26 cellular contexts compared by ENCODE assay signal in the genomic region with DNA sequence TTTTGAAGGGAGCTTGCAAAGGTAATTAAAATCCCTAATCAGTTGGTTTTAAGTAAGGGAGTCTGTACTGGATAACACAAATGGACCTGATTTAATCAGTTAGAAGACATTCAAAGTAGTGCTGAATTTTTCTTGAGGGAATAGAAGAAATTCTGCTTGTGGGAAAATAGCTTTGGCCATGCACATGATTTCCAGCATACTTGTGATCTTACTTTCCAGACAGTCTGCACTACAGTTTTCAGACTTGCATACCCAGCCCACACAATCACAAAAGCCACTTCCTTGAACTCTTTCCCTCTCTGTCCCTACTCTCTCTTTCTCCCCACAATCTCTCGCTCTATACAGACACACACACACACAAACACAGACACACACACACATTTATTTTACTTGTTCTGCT.
DNase-seq lines count a peak whose midpoint lies in the region; ATAC-seq, FAIRE-seq and TF ChIP-seq lines count a peak whose summit lies in the region.
"Had no signal": no experiment of that assay in that cellular context is flagged by ENCODE, and none has a peak within 500 bp of the region (broad histone marks: within the 10 kb centered on the region; RNA-seq: fewer than 3 reads in every experiment).

No MANE protein-coding gene starts in this region.

- H3K36me3 Mint-ChIP-seq in activated T-cell treated with anti-CD3 and anti-CD28 coated beads, Interleukin-2, amount 50 U/mL, for 72 hours (ENCODE audit: insufficient read depth in 2 of 2), result no peaks in the 10 kb centered on the region
- H3K36me3 Mint-ChIP-seq in naive thymus-derived CD4-positive, alpha-beta T cell, result no peaks in the 10 kb centered on the region
- H3K36me3 Mint-ChIP-seq: activated naive CD8-positive, alpha-beta T cell treated with anti-CD3 and anti-CD28 coated beads, Interleukin-2, amount 10 ng/mL, durations not matched to agents 7 days and 5 days; CD4-positive, alpha-beta memory T cell had no signal

- no peaks in the 10 kb centered on the region for H3K4me1 Mint-ChIP-seq in activated T-cell treated with anti-CD3 and anti-CD28 coated beads, Interleukin-2, amount 50 U/mL, for 72 hours (ENCODE audit: low read depth)
- no peaks in the 10 kb centered on the region for H3K4me1 Mint-ChIP-seq in naive thymus-derived CD4-positive, alpha-beta T cell
- H3K4me1 Mint-ChIP-seq: activated naive CD8-positive, alpha-beta T cell treated with anti-CD3 and anti-CD28 coated beads, Interleukin-2, amount 10 ng/mL, durations not matched to agents 7 days and 5 days; CD4-positive, alpha-beta memory T cell; stimulated activated naive CD8-positive, alpha-beta T cell treated with anti-CD3 and anti-CD28 coated beads, Interleukin-15, amount 100 ng/mL, for 72 hours had no signal

- 80 to 83% methylated on average over 1 of the region's 1 CpG for WGBS in mesodermal cell (ENCODE audit: insufficient coverage in 2 of 2), 2 experiments

- POLR2A ChIA-PET in AG04450 (lab: Yijun Ruan, JAX) (no interaction called here), endothelial cell of umbilical vein (lab: Charles Lee) (no interaction called here)
- POLR2A ChIA-PET in naive thymus-derived CD4-positive, alpha-beta T cell (lab: Charles Lee), result no interaction called here

- CTCF ChIA-PET in AG04450 (lab: Charles Lee), result no interaction called here
- CTCF ChIA-PET in endothelial cell of umbilical vein (lab: Charles Lee), result no interaction called here
- CTCF ChIA-PET in naive thymus-derived CD4-positive, alpha-beta T cell (lab: Charles Lee), result interaction anchor here (0.6 kb wide), 1 partner anchor 9 kb away, joined by 3 read pairs; no protein-coding TSS in a partner anchor

- no peak overlapping the region for H3K9ac ChIP-seq in endothelial cell of umbilical vein (replicated peaks; ENCODE audit: extremely low read depth, insufficient read depth, low read length)

- no peaks in the 10 kb centered on the region for H3K9me3 ChIP-seq in AG04450 (ENCODE audit: control insufficient read depth, insufficient read depth, low read length)
- H3K9me3 ChIP-seq in endothelial cell of umbilical vein (replicated peaks; ENCODE audit: control insufficient read depth, insufficient read depth, low read length), result no peaks in the 10 kb centered on the region
- H3K9me3 ChIP-seq in mesodermal cell (ENCODE audit: control insufficient read depth, low read length), result no peaks in the 10 kb centered on the region
- no peaks in the 10 kb centered on the region for H3K9me3 ChIP-seq in gastrocnemius medialis
- H3K9me3 ChIP-seq in naive thymus-derived CD4-positive, alpha-beta T cell (ENCODE audit: control insufficient read depth in 2 of 3, low read length in 3 of 3), result no peaks in the 10 kb centered on the region
- H3K9me3 ChIP-seq: esophagus squamous epithelium, sigmoid colon, upper lobe of left lung had no signal

- TF ChIP-seq CTCF in AG04450 (IDR thresholded peaks at IDR 0.05; ENCODE audit: low read depth, low read length) (no peak), endothelial cell of umbilical vein (IDR thresholded peaks at IDR 0.05; ENCODE audit: extremely low read depth in 1 of 2, insufficient read depth in 1 of 2, low read depth in 1 of 2, low read length in 2 of 2) (no peak), gastrocnemius medialis (IDR thresholded peaks at IDR 0.05 in 4 of 5, conservative IDR thresholded peaks at IDR 0.05 in 1 of 5) (no peak)

- intact Hi-C loops in endothelial cell of umbilical vein (cut with micrococcal nuclease) (no loop called here), gastrocnemius medialis (cut with DNase I; ENCODE audit: low total_unique reads) (no loop called here)
- intact Hi-C loops in naive thymus-derived CD4-positive, alpha-beta T cell (cut with micrococcal nuclease), result no loop called here

- no peak for TF ChIP-seq POLR2A in endothelial cell of umbilical vein (IDR thresholded peaks at IDR 0.05; ENCODE audit: low read depth, low read length)
- TF ChIP-seq POLR2A in gastrocnemius medialis (IDR thresholded peaks at IDR 0.05), result no peak

- H2AFZ ChIP-seq in endothelial cell of umbilical vein (ENCODE audit: low read depth, low read length), result peak overlapping the region; percentile 57
- H2AFZ ChIP-seq: hepatocyte had no signal

- no peak for ATAC-seq in activated T-cell treated with anti-CD3 and anti-CD28 coated beads, Interleukin-2, amount 50 U/mL, for 72 hours (replicated peaks in 1 of 2)
- ATAC-seq in gastrocnemius medialis, result no peak
- ATAC-seq in naive thymus-derived CD4-positive, alpha-beta T cell, result no peak
- ATAC-seq: activated CD8-positive, alpha-beta T cell treated with anti-CD3 and anti-CD28 coated beads, Interleukin-2, amount 10 ng/mL, durations not matched to agents 7 days and 5 days; stimulated activated naive CD8-positive, alpha-beta T cell treated with anti-CD3 and anti-CD28 coated beads, Interleukin-15, amount 100 ng/mL, for 72 hours had no signal

- in situ Hi-C loops in gastrocnemius medialis (cut with MboI; ENCODE audit: low sequenced_read_pairs in 4 of 4), result no loop called here

- H3K27ac Mint-ChIP-seq in activated T-cell treated with anti-CD3 and anti-CD28 coated beads, Interleukin-2, amount 50 U/mL, for 72 hours, result no peak overlapping the region
- no peak overlapping the region for H3K27ac Mint-ChIP-seq in naive thymus-derived CD4-positive, alpha-beta T cell
- H3K27ac Mint-ChIP-seq: activated CD8-positive, alpha-beta T cell treated with anti-CD3 and anti-CD28 coated beads, Interleukin-2, amount 10 ng/mL, durations not matched to agents 7 days and 5 days; activated naive CD8-positive, alpha-beta T cell treated with anti-CD3 and anti-CD28 coated beads, Interleukin-2, amount 10 ng/mL, durations not matched to agents 7 days and 5 days; activated T-helper 1 cell treated with anti-CD3 and anti-CD28 coated beads, Interleukin-12 subunit alpha, Interleukin-12 subunit beta, Interleukin-2, Interleukin-4 antibody, amounts not matched to agents 30 ng/mL and 10 ng/mL and 1 ng/mL, durations not matched to agents 14 hours and 24 hours and 36 hours; CD4-positive, alpha-beta memory T cell had no signal

- no peak for FAIRE-seq in endothelial cell of umbilical vein (lab: Jason Lieb, UNC)
- FAIRE-seq: GM18507 had no signal

- H3K27ac ChIP-seq in AG04450 (ENCODE audit: low read depth, low read length) (no peak overlapping the region), endothelial cell of umbilical vein (ENCODE audit: insufficient read depth, low read depth, low read length) (no peak overlapping the region), mesodermal cell (ENCODE audit: low read depth, low read length, severe bottlenecking) (peak overlapping the region; percentile 24), gastrocnemius medialis (no peak overlapping the region)
- no peak overlapping the region for H3K27ac ChIP-seq in naive thymus-derived CD4-positive, alpha-beta T cell (ENCODE audit: low read depth, low read length)
- H3K27ac ChIP-seq: esophagus squamous epithelium, hepatocyte, sigmoid colon, upper lobe of left lung, WERI-Rb-1 had no signal

- no peaks in the 10 kb centered on the region for H3K27me3 ChIP-seq in AG04450 (ENCODE audit: control insufficient read depth, insufficient read depth, low read length)
- no peaks in the 10 kb centered on the region for H3K27me3 ChIP-seq in endothelial cell of umbilical vein (ENCODE audit: control insufficient read depth in 2 of 2, insufficient read depth in 2 of 2, low read length in 2 of 2)
- no peaks in the 10 kb centered on the region for H3K27me3 ChIP-seq in gastrocnemius medialis
- H3K27me3 ChIP-seq in naive thymus-derived CD4-positive, alpha-beta T cell (ENCODE audit: control insufficient read depth in 2 of 2, insufficient read depth in 2 of 2, low read length in 2 of 2), result no peaks in the 10 kb centered on the region
- H3K27me3 ChIP-seq: esophagus squamous epithelium, hepatocyte, sigmoid colon, upper lobe of left lung had no signal

- peaks cover 6% of the 10 kb centered on the region for H3K4me1 ChIP-seq in endothelial cell of umbilical vein (ENCODE audit: control insufficient read depth, extremely low read depth, insufficient read depth, low read length)
- no peaks in the 10 kb centered on the region for H3K4me1 ChIP-seq in mesodermal cell (ENCODE audit: control insufficient read depth, insufficient read depth, low read length, poor library complexity, severe bottlenecking)
- H3K4me1 ChIP-seq in gastrocnemius medialis, result no peaks in the 10 kb centered on the region
- no peaks in the 10 kb centered on the region for H3K4me1 ChIP-seq in naive thymus-derived CD4-positive, alpha-beta T cell (ENCODE audit: control insufficient read depth in 2 of 2, insufficient read depth in 2 of 2, low read length in 2 of 2)
- H3K4me1 ChIP-seq: esophagus squamous epithelium, sigmoid colon, upper lobe of left lung had no signal

- H4K20me1 ChIP-seq in endothelial cell of umbilical vein (replicated peaks; ENCODE audit: control insufficient read depth, extremely low read depth, insufficient read depth, low read length), result no peaks in the 10 kb centered on the region

- H3K4me3 ChIP-seq in AG04450 (ENCODE audit: low read depth, low read length) (no peak overlapping the region), endothelial cell of umbilical vein (replicated peaks in 1 of 3; ENCODE audit: insufficient read depth in 1 of 3, low read depth in 1 of 3, low read length in 3 of 3) (no peak overlapping the region), mesodermal cell (ENCODE audit: extremely low read depth, insufficient read depth, low read length, poor library complexity, severe bottlenecking) (no peak overlapping the region), gastrocnemius medialis (no peak overlapping the region)
- no peak overlapping the region for H3K4me3 ChIP-seq in naive thymus-derived CD4-positive, alpha-beta T cell (ENCODE audit: low read length)
- H3K4me3 ChIP-seq: esophagus squamous epithelium, hepatocyte, sigmoid colon, upper lobe of left lung had no signal

- dilution Hi-C loops in endothelial cell of umbilical vein (cut with MboI; ENCODE audit: extremely low pct_ligation_motif_present, low sequenced_read_pairs), result no loop called here

- H3K9me1 ChIP-seq in endothelial cell of umbilical vein (replicated peaks; ENCODE audit: control insufficient read depth, extremely low read depth, insufficient read depth, low read length), result no peaks in the 10 kb centered on the region

- no peak overlapping the region for H3K4me3 Mint-ChIP-seq in activated T-cell treated with anti-CD3 and anti-CD28 coated beads, Interleukin-2, amount 50 U/mL, for 72 hours
- H3K4me3 Mint-ChIP-seq in naive thymus-derived CD4-positive, alpha-beta T cell, result no peak overlapping the region
- H3K4me3 Mint-ChIP-seq: activated CD8-positive, alpha-beta T cell treated with anti-CD3 and anti-CD28 coated beads, Interleukin-2, amount 10 ng/mL, durations not matched to agents 7 days and 5 days; activated naive CD8-positive, alpha-beta T cell treated with anti-CD3 and anti-CD28 coated beads, Interleukin-2, amount 10 ng/mL, durations not matched to agents 7 days and 5 days; activated T-helper 1 cell treated with anti-CD3 and anti-CD28 coated beads, Interleukin-12 subunit alpha, Interleukin-12 subunit beta, Interleukin-2, Interleukin-4 antibody, amounts not matched to agents 30 ng/mL and 10 ng/mL and 1 ng/mL, durations not matched to agents 14 hours and 24 hours and 36 hours; CD4-positive, alpha-beta memory T cell; stimulated activated naive CD8-positive, alpha-beta T cell treated with anti-CD3 and anti-CD28 coated beads, Interleukin-15, amount 100 ng/mL, for 72 hours had no signal

- H3K4me2 ChIP-seq in endothelial cell of umbilical vein (ENCODE audit: insufficient read depth, low read length), result no peak overlapping the region
- H3K4me2 ChIP-seq: hepatocyte had no signal

- H3K79me2 ChIP-seq in endothelial cell of umbilical vein (ENCODE audit: control insufficient read depth, insufficient read depth, low read length), result no peaks in the 10 kb centered on the region
- H3K79me2 ChIP-seq: hepatocyte had no signal

- H3K9me3 Mint-ChIP-seq in activated T-cell treated with anti-CD3 and anti-CD28 coated beads, Interleukin-2, amount 50 U/mL, for 72 hours, result peaks cover 0 to 2% of the 10 kb centered on the region in 2 donors
- peaks cover 0 to 2% (median 0%) of the 10 kb centered on the region in 11 donors for H3K9me3 Mint-ChIP-seq in naive thymus-derived CD4-positive, alpha-beta T cell
- H3K9me3 Mint-ChIP-seq: activated naive CD8-positive, alpha-beta T cell treated with anti-CD3 and anti-CD28 coated beads, Interleukin-2, amount 10 ng/mL, durations not matched to agents 7 days and 5 days; activated T-helper 1 cell treated with anti-CD3 and anti-CD28 coated beads, Interleukin-12 subunit alpha, Interleukin-12 subunit beta, Interleukin-2, Interleukin-4 antibody, amounts not matched to agents 30 ng/mL and 10 ng/mL and 1 ng/mL, durations not matched to agents 14 hours and 24 hours and 36 hours; stimulated activated naive CD8-positive, alpha-beta T cell treated with anti-CD3 and anti-CD28 coated beads, Interleukin-15, amount 100 ng/mL, for 72 hours had no signal

- no TSS peak for BruUV-seq in endothelial cell of umbilical vein (replicated peaks; lab: Mats Ljungman, UMichigan)

- no peaks in the 10 kb centered on the region for H3K27me3 Mint-ChIP-seq in activated T-cell treated with anti-CD3 and anti-CD28 coated beads, Interleukin-2, amount 50 U/mL, for 72 hours (ENCODE audit: low read depth)
- H3K27me3 Mint-ChIP-seq in naive thymus-derived CD4-positive, alpha-beta T cell, result no peaks in the 10 kb centered on the region
- H3K27me3 Mint-ChIP-seq: activated naive CD8-positive, alpha-beta T cell treated with anti-CD3 and anti-CD28 coated beads, Interleukin-2, amount 10 ng/mL, durations not matched to agents 7 days and 5 days; CD4-positive, alpha-beta memory T cell; stimulated activated naive CD8-positive, alpha-beta T cell treated with anti-CD3 and anti-CD28 coated beads, Interleukin-15, amount 100 ng/mL, for 72 hours had no signal

- H3K36me3 ChIP-seq in endothelial cell of umbilical vein (ENCODE audit: control insufficient read depth in 2 of 2, extremely low read depth in 1 of 2, insufficient read depth in 2 of 2, low read length in 2 of 2) (no peaks in the 10 kb centered on the region), mesodermal cell (ENCODE audit: control insufficient read depth, insufficient read depth, low read length) (no peaks in the 10 kb centered on the region), gastrocnemius medialis (no peaks in the 10 kb centered on the region)
- H3K36me3 ChIP-seq in naive thymus-derived CD4-positive, alpha-beta T cell (ENCODE audit: control insufficient read depth in 2 of 3, insufficient read depth in 3 of 3, low read length in 3 of 3), result no peaks in the 10 kb centered on the region
- H3K36me3 ChIP-seq: esophagus squamous epithelium, sigmoid colon, upper lobe of left lung, WERI-Rb-1 had no signal

- DNase-seq in AG04450 (ENCODE audit: low read depth, low spot score) (peak; percentile 33), NCI-H1417 treated with DMSO at 0.1 percent for 48 hours (lab: John Stamatoyannopoulos, UW) (peak; percentile 11), endothelial cell of umbilical vein (ENCODE audit: low read depth, low spot score) (no peak), gastrocnemius medialis (no peak), HuH-7.5 (ENCODE audit: low spot score) (no peak)
- no peak for DNase-seq in activated T-cell treated with anti-CD3 and anti-CD28 coated beads, Interleukin-2, amount 50 U/mL, for 72 hours
- DNase-seq in naive thymus-derived CD4-positive, alpha-beta T cell, result no peak
- DNase-seq: activated CD8-positive, alpha-beta T cell treated with anti-CD3 and anti-CD28 coated beads, Interleukin-2, amount 10 ng/mL, durations not matched to agents 7 days and 5 days; activated naive CD8-positive, alpha-beta T cell treated with anti-CD3 and anti-CD28 coated beads, Interleukin-2, amount 10 ng/mL, durations not matched to agents 7 days and 5 days; caudate nucleus; CD4-positive, alpha-beta memory T cell; DMS53; esophagus squamous epithelium; kidney; NCI-H1930; NCI-H524 treated with DMSO at 0.1 percent for 48 hours; nucleus accumbens; Right ventricle myocardium superior; sigmoid colon; stimulated activated naive CD8-positive, alpha-beta T cell treated with anti-CD3 and anti-CD28 coated beads, Interleukin-15, amount 100 ng/mL, for 72 hours; upper lobe of left lung; WERI-Rb-1 had no signal

Comparison
In these comparisons a context has a peak if more than half of its experiments do, and no peak if none do; other contexts are left out.
1. DNase-seq: peak in AG04450 (single experiment) and NCI-H1417 treated with DMSO at 0.1 percent for 48 hours (single experiment); none in endothelial cell of umbilical vein (single experiment), activated T-cell treated with anti-CD3 and anti-CD28 coated beads, Interleukin-2, amount 50 U/mL, for 72 hours (0 of 2), gastrocnemius medialis (0 of 2), HuH-7.5 (single experiment) and naive thymus-derived CD4-positive, alpha-beta T cell (0 of 9).